Comparison of ENCODE assay signal across 9 cellular contexts in the genomic region with DNA sequence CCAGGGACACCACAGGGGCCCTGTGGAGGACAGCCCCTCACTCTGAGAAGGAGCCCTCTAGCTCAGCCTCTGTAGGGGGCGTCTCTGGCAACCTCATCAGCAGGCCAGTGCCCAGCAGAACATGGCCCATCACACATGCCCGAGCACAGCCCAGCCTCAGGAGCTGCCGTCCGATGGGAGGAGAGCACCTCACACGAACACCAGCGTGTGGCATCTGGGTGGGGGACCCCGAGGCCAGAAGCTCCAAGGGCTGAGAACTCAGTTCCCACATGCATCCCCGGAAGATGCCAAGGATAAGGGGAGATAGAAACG. TPM values are rescaled to one million over a fixed set of nuclear protein-coding genes. Genes with fewer than 3 reads are reported as not detected.
DNase-seq lines count a peak whose midpoint lies in the region; ATAC-seq and TF ChIP-seq lines count a peak whose summit lies in the region.
"Had no signal": no experiment of that assay in that cellular context is flagged by ENCODE, and none has a peak within 500 bp of the region (broad histone marks: within the 10 kb centered on the region; RNA-seq: fewer than 3 reads in every experiment).

No MANE protein-coding gene starts in this region.

- peaks cover 2% of the 10 kb centered on the region for H3K36me3 ChIP-seq in cardiac muscle cell
- H3K36me3 ChIP-seq: colonic mucosa had no signal

- H3K27ac Mint-ChIP-seq in mesothelial cell of epicardium (peak overlapping the region; percentile 86), type B pancreatic cell (peak overlapping the region; percentile 85)

- H3K9me3 Mint-ChIP-seq in mesothelial cell of epicardium (no peaks in the 10 kb centered on the region), type B pancreatic cell (no peaks in the 10 kb centered on the region)

- no peak overlapping the region for H3K4me3 ChIP-seq in cardiac muscle cell
- H3K4me3 ChIP-seq: colonic mucosa had no signal

- H3K27me3 Mint-ChIP-seq in mesothelial cell of epicardium (ENCODE audit: low read depth) = no peaks in the 10 kb centered on the region
- no peaks in the 10 kb centered on the region for H3K27me3 Mint-ChIP-seq in type B pancreatic cell

- intact Hi-C loops in cardiac septum (cut with DNase I) = no loop called here

- DNase-seq in cardiac muscle cell (ENCODE audit: low read depth in 1 of 2, low spot score in 1 of 2) = no peak
- DNase-seq in cardiac septum (ENCODE audit: low spot score) = no peak
- DNase-seq in mesothelial cell of epicardium (ENCODE audit: low spot score in 2 of 2, unreplicated experiment in 2 of 2) = no peak
- DNase-seq in type B pancreatic cell (ENCODE audit: extremely low spot score, unreplicated experiment) = no peak
- DNase-seq in foreskin keratinocyte = no peak
- DNase-seq in activated CD4-positive, alpha-beta T cell treated with anti-CD3 and anti-CD28 coated beads for 1 hour = no peak
- DNase-seq: activated T-cell treated with anti-CD3 and anti-CD28 coated beads, Interleukin-2, amount 50 U/mL, for 1 hour; colonic mucosa; NCI-H187 had no signal

- H3K4me1 ChIP-seq in cardiac muscle cell (ENCODE audit: low read depth) = peaks cover 49% of the 10 kb centered on the region
- H3K4me1 ChIP-seq in foreskin keratinocyte = peaks cover 16% of the 10 kb centered on the region

- H3K27me3 ChIP-seq in cardiac muscle cell = no peaks in the 10 kb centered on the region
- H3K27me3 ChIP-seq in foreskin keratinocyte = no peaks in the 10 kb centered on the region
- H3K27me3 ChIP-seq: colonic mucosa had no signal

- no peaks in the 10 kb centered on the region for H3K36me3 Mint-ChIP-seq in mesothelial cell of epicardium
- no peaks in the 10 kb centered on the region for H3K36me3 Mint-ChIP-seq in type B pancreatic cell

- no peak for ATAC-seq in foreskin keratinocyte

- H3K9me3 ChIP-seq in cardiac muscle cell (ENCODE audit: low read depth) = no peaks in the 10 kb centered on the region
- H3K9me3 ChIP-seq: colonic mucosa had no signal

- H3K27ac ChIP-seq in cardiac muscle cell (peak overlapping the region; percentile 96), foreskin keratinocyte (no peak overlapping the region)
- H3K27ac ChIP-seq: colonic mucosa had no signal

- TF ChIP-seq CTCF in cardiac muscle cell (IDR thresholded peaks at IDR 0.05; ENCODE audit: low read depth, low read length) (no peak), mesothelial cell of epicardium (IDR thresholded peaks at IDR 0.05; ENCODE audit: unreplicated experiment) (no peak), type B pancreatic cell (conservative IDR thresholded peaks at IDR 0.05) (no peak), foreskin keratinocyte (conservative IDR thresholded peaks at IDR 0.05) (no peak)

- H3K4me1 Mint-ChIP-seq in mesothelial cell of epicardium (peaks cover 50% of the 10 kb centered on the region), type B pancreatic cell (ENCODE audit: unreplicated experiment) (peaks cover 44% of the 10 kb centered on the region)

- no peak overlapping the region for H3K4me3 Mint-ChIP-seq in mesothelial cell of epicardium
- H3K4me3 Mint-ChIP-seq in type B pancreatic cell = peak overlapping the region; percentile 68

RNA-seq across cellular contexts. Expression of gene SH3GL1, which starts 11.3 kb away (rescaled TPM):
- total RNA-seq in cardiac muscle cell (87.2 and 97.9 TPM in 2 replicates), cardiac septum (22.0 TPM), mesothelial cell of epicardium (89.9 to 91.7 TPM (median 90.1 TPM) in 3 replicates), type B pancreatic cell (ENCODE audit: low replicate concordance) (74.4 and 87.2 TPM in 2 replicates), foreskin keratinocyte (71.9 and 74.2 TPM in 2 replicates)
- polyA plus RNA-seq in cardiac muscle cell (92.6 and 92.8 TPM in 2 replicates), foreskin keratinocyte (85.5 and 88.1 TPM in 2 replicates)

RNA-seq across cellular contexts. Expression of gene CHAF1A, which starts 13.4 kb away (rescaled TPM):
- total RNA-seq in cardiac muscle cell (15.3 and 20.0 TPM in 2 replicates), cardiac septum (5.1 TPM), mesothelial cell of epicardium (30.9 to 35.1 TPM (median 33.1 TPM) in 3 replicates), type B pancreatic cell (ENCODE audit: low replicate concordance) (25.7 and 46.3 TPM in 2 replicates), foreskin keratinocyte (35.5 and 41.6 TPM in 2 replicates)
- polyA plus RNA-seq in cardiac muscle cell (19.7 and 38.9 TPM in 2 replicates), foreskin keratinocyte (24.7 and 29.6 TPM in 2 replicates)

RNA-seq across cellular contexts. Expression of gene MPND, which starts 45.7 kb away (rescaled TPM):
- total RNA-seq in cardiac muscle cell = 14.4 and 19.8 TPM in 2 replicates
- polyA plus RNA-seq in cardiac muscle cell = 19.2 and 24.3 TPM in 2 replicates
- total RNA-seq in cardiac septum = 14.9 TPM
- 34.6 to 42.4 TPM (median 42.2 TPM) in 3 replicates for total RNA-seq in mesothelial cell of epicardium
- 43.5 and 43.6 TPM in 2 replicates for total RNA-seq in type B pancreatic cell (ENCODE audit: low replicate concordance)
- 10.0 and 10.9 TPM in 2 replicates for total RNA-seq in foreskin keratinocyte
- 15.2 and 15.5 TPM in 2 replicates for polyA plus RNA-seq in foreskin keratinocyte

RNA-seq across cellular contexts. Expression of gene STAP2, which starts 50.4 kb away (rescaled TPM):
- total RNA-seq in cardiac muscle cell (12.3 and 18.0 TPM in 2 replicates), cardiac septum (0.83 TPM), mesothelial cell of epicardium (74.0 to 79.4 TPM (median 75.3 TPM) in 3 replicates), type B pancreatic cell (ENCODE audit: low replicate concordance) (42.5 and 96.9 TPM in 2 replicates), foreskin keratinocyte (65.5 and 76.1 TPM in 2 replicates)
- polyA plus RNA-seq in cardiac muscle cell (18.7 and 20.3 TPM in 2 replicates), foreskin keratinocyte (75.0 and 84.2 TPM in 2 replicates)
